In the genomic region with DNA sequence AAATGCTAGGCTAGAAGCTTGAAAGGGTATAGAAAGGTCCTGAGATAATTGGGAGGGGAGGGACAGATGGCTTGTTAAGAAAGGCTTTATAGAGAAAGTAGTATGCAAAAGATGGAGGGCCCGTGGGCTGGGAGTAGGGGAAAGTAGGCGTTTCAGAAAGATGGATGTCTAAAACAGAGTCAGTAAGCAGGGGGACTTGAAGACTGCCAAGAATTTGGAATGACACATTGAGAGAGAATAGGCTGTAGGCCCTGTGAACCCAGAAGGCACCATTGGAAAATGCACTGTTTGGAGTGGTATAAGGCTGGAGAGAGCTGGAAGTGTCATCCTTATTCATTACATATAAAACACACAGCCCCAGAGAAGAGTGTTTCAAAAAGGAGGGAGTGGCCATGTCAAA, we compare ENCODE assay signal across 8 cellular contexts. TPM values are rescaled to one million over a fixed set of nuclear protein-coding genes. Genes with fewer than 3 reads are reported as not detected.
DNase-seq lines count a peak whose midpoint lies in the region; ATAC-seq and TF ChIP-seq lines count a peak whose summit lies in the region.

No MANE protein-coding gene starts in this region.

- H3K9me3 ChIP-seq in effector memory CD4-positive, alpha-beta T cell (ENCODE audit: control insufficient read depth, low read length) = no peaks in the 10 kb centered on the region
- H3K9me3 ChIP-seq in naive thymus-derived CD4-positive, alpha-beta T cell (ENCODE audit: control insufficient read depth in 2 of 3, low read length in 3 of 3) = no peaks in the 10 kb centered on the region

- peak overlapping the region; percentile 97 for H3K27ac Mint-ChIP-seq in activated CD4-positive, alpha-beta T cell treated with anti-CD3 and anti-CD28 coated beads, Interleukin-2, amount 10 ng/mL, durations not matched to agents 24 days and 14 days
- peak overlapping the region; percentile 91 to 100 (median 96) for H3K27ac Mint-ChIP-seq in naive thymus-derived CD4-positive, alpha-beta T cell

- POLR2A ChIA-PET in naive thymus-derived CD4-positive, alpha-beta T cell (lab: Charles Lee) = interaction anchor here (0.7 to 2.8 kb wide), 5 partner anchors 177 to 897 kb away, joined by 3 to 15 read pairs (median 6); a partner anchor contains a TSS

- intact Hi-C loops in activated CD4-positive, alpha-beta T cell treated with anti-CD3 and anti-CD28 coated beads, Interleukin-2, amount 10 ng/mL, durations not matched to agents 24 days and 14 days (cut with micrococcal nuclease) = loop anchor here (2.0 to 10.0 kb wide), 2 partner anchors 45 to 1021 kb away; a partner anchor contains a TSS
- intact Hi-C loops in naive thymus-derived CD4-positive, alpha-beta T cell (cut with micrococcal nuclease) = loop anchor here (1.0 to 10.0 kb wide), 13 partner anchors 23 to 1021 kb away; a partner anchor contains a TSS

- ATAC-seq in naive thymus-derived CD4-positive, alpha-beta T cell = no peak
- no peak for ATAC-seq in GM19324 (IDR thresholded peaks at IDR 0.05; ENCODE audit: low FRiP score, unreplicated experiment)

- TF ChIP-seq CTCF in GM20000 (IDR thresholded peaks at IDR 0.05; ENCODE audit: extremely low read depth, missing control alignments) = no peak

- peak; percentile 70 for DNase-seq in activated CD4-positive, alpha-beta T cell treated with anti-CD3 and anti-CD28 coated beads, Interleukin-2, amount 10 ng/mL, durations not matched to agents 24 days and 14 days
- no peak for DNase-seq in activated CD4-positive, alpha-beta T cell treated with anti-CD3 and anti-CD28 coated beads, Interleukin-2, amount 50 U/mL, for 1 hour
- DNase-seq in RKO (ENCODE audit: low spot score) = peak; percentile 75
- DNase-seq in effector memory CD4-positive, alpha-beta T cell = no peak
- no peak for DNase-seq in naive thymus-derived CD4-positive, alpha-beta T cell
- no peak for DNase-seq in stimulated activated CD4-positive, alpha-beta T cell treated with anti-CD3 and anti-CD28 coated beads, Interleukin-2, amount 100 ng/mL, for 24 hours
- no peak for DNase-seq in GM20000 (ENCODE audit: low spot score)

- peaks cover 13% of the 10 kb centered on the region for H3K36me3 ChIP-seq in effector memory CD4-positive, alpha-beta T cell (ENCODE audit: control insufficient read depth, insufficient read depth, low read length)
- H3K36me3 ChIP-seq in naive thymus-derived CD4-positive, alpha-beta T cell (ENCODE audit: control insufficient read depth in 2 of 3, insufficient read depth in 3 of 3, low read length in 3 of 3) = peaks cover 7 to 33% (median 11%) of the 10 kb centered on the region in 3 experiments

- H3K27ac ChIP-seq in effector memory CD4-positive, alpha-beta T cell (ENCODE audit: insufficient read depth, low read length, poor library complexity, severe bottlenecking) = peak overlapping the region; percentile 96
- peak overlapping the region; percentile 96 for H3K27ac ChIP-seq in naive thymus-derived CD4-positive, alpha-beta T cell (ENCODE audit: low read depth, low read length)

- peak overlapping the region; percentile 99 for H3K4me3 ChIP-seq in effector memory CD4-positive, alpha-beta T cell (ENCODE audit: insufficient read depth, low read depth, low read length, poor library complexity, severe bottlenecking)
- H3K4me3 ChIP-seq in naive thymus-derived CD4-positive, alpha-beta T cell (ENCODE audit: low read length) = peak overlapping the region; percentile 97

- H3K4me3 Mint-ChIP-seq in activated CD4-positive, alpha-beta T cell treated with anti-CD3 and anti-CD28 coated beads, Interleukin-2, amount 10 ng/mL, durations not matched to agents 24 days and 14 days = peak overlapping the region; percentile 97
- peak overlapping the region; percentile 92 to 99 (median 98) for H3K4me3 Mint-ChIP-seq in naive thymus-derived CD4-positive, alpha-beta T cell

- H3K27me3 Mint-ChIP-seq in activated CD4-positive, alpha-beta T cell treated with anti-CD3 and anti-CD28 coated beads, Interleukin-2, amount 10 ng/mL, durations not matched to agents 24 days and 14 days = no peaks in the 10 kb centered on the region
- no peaks in the 10 kb centered on the region for H3K27me3 Mint-ChIP-seq in naive thymus-derived CD4-positive, alpha-beta T cell

- H3K4me1 Mint-ChIP-seq in activated CD4-positive, alpha-beta T cell treated with anti-CD3 and anti-CD28 coated beads, Interleukin-2, amount 10 ng/mL, durations not matched to agents 24 days and 14 days = peaks cover 33% of the 10 kb centered on the region
- H3K4me1 Mint-ChIP-seq in naive thymus-derived CD4-positive, alpha-beta T cell = peaks cover 36 to 62% (median 50%) of the 10 kb centered on the region in 7 donors

- H3K4me1 ChIP-seq in effector memory CD4-positive, alpha-beta T cell (ENCODE audit: control insufficient read depth, insufficient read depth, low read length, poor library complexity, severe bottlenecking) = peaks cover 25% of the 10 kb centered on the region
- peaks cover 17 to 20% of the 10 kb centered on the region in 2 donors for H3K4me1 ChIP-seq in naive thymus-derived CD4-positive, alpha-beta T cell (ENCODE audit: control insufficient read depth in 2 of 2, insufficient read depth in 2 of 2, low read length in 2 of 2)

- no peaks in the 10 kb centered on the region for H3K9me3 Mint-ChIP-seq in activated CD4-positive, alpha-beta T cell treated with anti-CD3 and anti-CD28 coated beads, Interleukin-2, amount 10 ng/mL, durations not matched to agents 24 days and 14 days
- H3K9me3 Mint-ChIP-seq in naive thymus-derived CD4-positive, alpha-beta T cell = no peaks in the 10 kb centered on the region

- no peaks in the 10 kb centered on the region for H3K27me3 ChIP-seq in effector memory CD4-positive, alpha-beta T cell (replicated peaks; ENCODE audit: control insufficient read depth, insufficient read depth, low read length, poor library complexity, severe bottlenecking)
- no peaks in the 10 kb centered on the region for H3K27me3 ChIP-seq in naive thymus-derived CD4-positive, alpha-beta T cell (ENCODE audit: control insufficient read depth in 2 of 2, insufficient read depth in 2 of 2, low read length in 2 of 2)

- CTCF ChIA-PET in naive thymus-derived CD4-positive, alpha-beta T cell (lab: Charles Lee) = interaction anchor here (1.2 to 1.5 kb wide), 2 partner anchors 23 to 375 kb away, joined by 3 to 4 read pairs; no protein-coding TSS in a partner anchor

- peaks cover 30% of the 10 kb centered on the region for H3K36me3 Mint-ChIP-seq in activated CD4-positive, alpha-beta T cell treated with anti-CD3 and anti-CD28 coated beads, Interleukin-2, amount 10 ng/mL, durations not matched to agents 24 days and 14 days (ENCODE audit: low read depth)
- peaks cover 0 to 15% (median 11%) of the 10 kb centered on the region in 5 donors for H3K36me3 Mint-ChIP-seq in naive thymus-derived CD4-positive, alpha-beta T cell

RNA-seq across cellular contexts. Expression of a gene that starts 0.9 kb away (rescaled TPM):
- total RNA-seq in activated CD4-positive, alpha-beta T cell treated with anti-CD3 and anti-CD28 coated beads, Interleukin-2, amount 10 ng/mL, durations not matched to agents 24 days and 14 days = 109 and 111 TPM in 2 replicates
- total RNA-seq in naive thymus-derived CD4-positive, alpha-beta T cell = 100 to 1,000 TPM in 1 of 5 experiments, 10 to 100 TPM in 4; 49.9 to 104 (median 59.9) TPM
- 100 to 1,000 TPM; 113 to 126 TPM for polyA plus RNA-seq in naive thymus-derived CD4-positive, alpha-beta T cell

RNA-seq across cellular contexts. Expression of a gene that starts 1.2 kb away (rescaled TPM):
- 14.4 and 16.3 TPM in 2 replicates for total RNA-seq in activated CD4-positive, alpha-beta T cell treated with anti-CD3 and anti-CD28 coated beads, Interleukin-2, amount 10 ng/mL, durations not matched to agents 24 days and 14 days
- 10 to 100 TPM in 3 of 5 experiments, 1 to 10 TPM in 2; 6.9 to 13.2 (median 11.1) TPM for total RNA-seq in naive thymus-derived CD4-positive, alpha-beta T cell
- 1 to 10 TPM; 8.3 to 9.4 TPM for polyA plus RNA-seq in naive thymus-derived CD4-positive, alpha-beta T cell

RNA-seq across cellular contexts. Expression of a gene that starts 45.8 kb away (rescaled TPM):
- total RNA-seq in activated CD4-positive, alpha-beta T cell treated with anti-CD3 and anti-CD28 coated beads, Interleukin-2, amount 10 ng/mL, durations not matched to agents 24 days and 14 days = 7.6 and 8.4 TPM in 2 replicates
- 1 to 10 TPM in 4 of 5 experiments, under 1 TPM in 1; 0.97 to 2.9 (median 1.6) TPM for total RNA-seq in naive thymus-derived CD4-positive, alpha-beta T cell
- under 1 TPM in 1 of 2 donors, not detected in 1; 0.66 TPM for polyA plus RNA-seq in naive thymus-derived CD4-positive, alpha-beta T cell

Comparison
In these comparisons a context has a peak if more than half of its experiments do, and no peak if none do; other contexts are left out.
1. DNase-seq: peak in activated CD4-positive, alpha-beta T cell treated with anti-CD3 and anti-CD28 coated beads, Interleukin-2, amount 10 ng/mL, durations not matched to agents 24 days and 14 days (single experiment) and RKO (single experiment); none in activated CD4-positive, alpha-beta T cell treated with anti-CD3 and anti-CD28 coated beads, Interleukin-2, amount 50 U/mL, for 1 hour (single experiment), effector memory CD4-positive, alpha-beta T cell (0 of 3), naive thymus-derived CD4-positive, alpha-beta T cell (0 of 9), stimulated activated CD4-positive, alpha-beta T cell treated with anti-CD3 and anti-CD28 coated beads, Interleukin-2, amount 100 ng/mL, for 24 hours (0 of 2) and GM20000 (single experiment).